Comparison of ENCODE assay signal across 22 cellular contexts in the genomic region with DNA sequence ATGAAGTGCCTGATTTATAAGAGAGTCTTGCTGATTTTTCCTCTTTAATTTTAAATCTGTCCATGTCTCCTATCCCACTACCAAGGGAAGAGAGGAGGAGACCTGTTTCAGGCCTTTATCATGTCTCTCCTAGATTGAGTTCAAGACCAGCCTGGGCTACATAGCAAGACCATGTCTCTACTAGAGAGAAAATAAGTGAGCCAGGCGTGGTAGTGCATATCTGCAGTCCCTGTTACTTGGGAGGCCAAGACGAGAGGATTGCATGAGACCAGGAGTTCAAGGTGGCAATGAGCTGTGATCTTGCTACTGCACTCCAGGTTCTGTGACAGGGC. TPM values are rescaled to one million over a fixed set of nuclear protein-coding genes. Genes with fewer than 3 reads are reported as not detected.
DNase-seq lines count a peak whose midpoint lies in the region; ATAC-seq and TF ChIP-seq lines count a peak whose summit lies in the region.
"Had no signal": no experiment of that assay in that cellular context is flagged by ENCODE, and none has a peak within 500 bp of the region (broad histone marks: within the 10 kb centered on the region; RNA-seq: fewer than 3 reads in every experiment).

No MANE protein-coding gene starts in this region.

- TF ChIP-seq POLR2A in uterus (IDR thresholded peaks at IDR 0.05): no peak

- H3K4me1 Mint-ChIP-seq in activated naive CD4-positive, alpha-beta T cell treated with anti-CD3 and anti-CD28 coated beads, Interleukin-2, amount 50 U/mL, for 24 hours: peaks cover 86% of the 10 kb centered on the region
- H3K4me1 Mint-ChIP-seq in T-helper 17 cell: peaks cover 55% of the 10 kb centered on the region
- H3K4me1 Mint-ChIP-seq in memory B cell: peaks cover 39% of the 10 kb centered on the region

- no peaks in the 10 kb centered on the region for H3K4me1 ChIP-seq in uterus

- no peaks in the 10 kb centered on the region for H3K27me3 ChIP-seq in uterus
- H3K27me3 ChIP-seq: BLaER1 treated with 17β-estradiol and CSF1 and Interleukin-3, amounts not matched to agents 10 nM and 100 nM had no signal

- peaks cover 6% of the 10 kb centered on the region for H3K36me3 Mint-ChIP-seq in activated naive CD4-positive, alpha-beta T cell treated with anti-CD3 and anti-CD28 coated beads, Interleukin-2, amount 50 U/mL, for 24 hours
- H3K36me3 Mint-ChIP-seq in T-helper 17 cell (ENCODE audit: low read depth) (peaks cover 9% of the 10 kb centered on the region), memory B cell (peaks cover 12% of the 10 kb centered on the region)

- no peak for ATAC-seq in T-helper 17 cell
- ATAC-seq in memory B cell (ENCODE audit: low read depth): no peak
- ATAC-seq: PC-3 had no signal

- DNase-seq in activated naive CD4-positive, alpha-beta T cell (lab: John Stamatoyannopoulos, UW): no peak
- DNase-seq in T-helper 17 cell (no peak), memory B cell (ENCODE audit: low spot score in 2 of 2) (no peak), NCI-H526 (lab: John Stamatoyannopoulos, UW) (no peak), H4 (ENCODE audit: low spot score) (no peak), uterus (no peak)
- DNase-seq: CD8-positive, alpha-beta memory T cell; DMS153; DND-41; KBM-7; MV-4-11; NCI-H1105; NCI-H1436 treated with DMSO at 0.1 percent for 48 hours; NCI-H187 treated with DMSO at 0.1 percent for 48 hours; NCI-H2171 treated with DMSO at 0.1 percent for 48 hours; NCI-H345; NCI-H510A treated with DMSO at 0.1 percent for 48 hours; NCI-H774; PC-3; SK-N-SH had no signal

- TF ChIP-seq CTCF in uterus (IDR thresholded peaks at IDR 0.05): no peak

- H3K4me3 ChIP-seq in uterus: no peak overlapping the region
- H3K4me3 ChIP-seq: BLaER1 treated with 17β-estradiol and CSF1 and Interleukin-3, amounts not matched to agents 10 nM and 100 nM had no signal

- H3K9me3 ChIP-seq in T-helper 17 cell (ENCODE audit: control insufficient read depth, low read length, poor library complexity, severe bottlenecking) (no peaks in the 10 kb centered on the region), uterus (no peaks in the 10 kb centered on the region)
- H3K9me3 ChIP-seq: BLaER1 treated with 17β-estradiol and CSF1 and Interleukin-3, amounts not matched to agents 10 nM and 100 nM; SK-N-SH had no signal

- no peak overlapping the region for H3K4me3 Mint-ChIP-seq in activated naive CD4-positive, alpha-beta T cell treated with anti-CD3 and anti-CD28 coated beads, Interleukin-2, amount 50 U/mL, for 24 hours
- H3K4me3 Mint-ChIP-seq in T-helper 17 cell: peak overlapping the region; percentile 66
- H3K4me3 Mint-ChIP-seq in memory B cell: no peak overlapping the region

- H3K36me3 ChIP-seq in uterus: no peaks in the 10 kb centered on the region

- no peaks in the 10 kb centered on the region for H3K9me3 Mint-ChIP-seq in activated naive CD4-positive, alpha-beta T cell treated with anti-CD3 and anti-CD28 coated beads, Interleukin-2, amount 50 U/mL, for 24 hours
- H3K9me3 Mint-ChIP-seq in memory B cell: no peaks in the 10 kb centered on the region
- H3K9me3 Mint-ChIP-seq: CD8-positive, alpha-beta memory T cell had no signal

- H3K27me3 Mint-ChIP-seq in activated naive CD4-positive, alpha-beta T cell treated with anti-CD3 and anti-CD28 coated beads, Interleukin-2, amount 50 U/mL, for 24 hours: no peaks in the 10 kb centered on the region
- H3K27me3 Mint-ChIP-seq in T-helper 17 cell (no peaks in the 10 kb centered on the region), memory B cell (no peaks in the 10 kb centered on the region)
- H3K27me3 Mint-ChIP-seq: CD8-positive, alpha-beta memory T cell had no signal

- H3K27ac Mint-ChIP-seq in activated naive CD4-positive, alpha-beta T cell treated with anti-CD3 and anti-CD28 coated beads, Interleukin-2, amount 50 U/mL, for 24 hours: peak overlapping the region; percentile 72
- H3K27ac Mint-ChIP-seq in T-helper 17 cell (peak overlapping the region; percentile 56), memory B cell (peak overlapping the region; percentile 51)

- intact Hi-C loops in uterus (cut with DNase I; ENCODE audit: low total_unique reads): no loop called here

- no peak overlapping the region for H3K27ac ChIP-seq in uterus
- H3K27ac ChIP-seq: BLaER1 treated with 17β-estradiol and CSF1 and Interleukin-3, amounts not matched to agents 10 nM and 100 nM had no signal

RNA-seq across cellular contexts. Expression of gene EML4, which starts 20.0 kb away (rescaled TPM):
- total RNA-seq in T-helper 17 cell: 100 to 1,000 TPM; 292 to 348 TPM
- 25.7 and 30.6 TPM in 2 replicates for total RNA-seq in H4 (2014; rRNA removed; shearing (Covaris generic))
- 10 to 100 TPM; 27.4 to 96.8 (median 58.0) TPM for total RNA-seq in uterus
